ENCODE assay signal across 24 cellular contexts in genomic region chr6:4296552-4296951, GRCh38.
A peak's percentile ranks its signal among the peaks of the same experiment; 100 is the strongest.
DNase-seq lines count a peak whose midpoint lies in the region; ATAC-seq and TF ChIP-seq lines count a peak whose summit lies in the region.
"Had no signal": no experiment of that assay in that cellular context is flagged by ENCODE, and none has a peak within 500 bp of the region (broad histone marks: within the 10 kb centered on the region; RNA-seq: fewer than 3 reads in every experiment).

No MANE protein-coding gene starts in this region.

- no peak for TF ChIP-seq CTCF in coronary artery (IDR thresholded peaks at IDR 0.05)
- TF ChIP-seq CTCF in endodermal cell (conservative IDR thresholded peaks at IDR 0.05) = no peak
- TF ChIP-seq CTCF in osteocyte (IDR thresholded peaks at IDR 0.05) = no peak

- H3K36me3 ChIP-seq in endodermal cell (ENCODE audit: control insufficient read depth, insufficient read depth, low read length) = no peaks in the 10 kb centered on the region
- H3K36me3 ChIP-seq: BLaER1 treated with 17β-estradiol and CSF1 and Interleukin-3, amounts not matched to agents 10 nM and 100 nM had no signal

- peaks cover 6% of the 10 kb centered on the region for H3K9me3 ChIP-seq in endodermal cell (ENCODE audit: control insufficient read depth, low read length)
- H3K9me3 ChIP-seq in right cardiac atrium (ENCODE audit: control insufficient read depth, low read length) = no peaks in the 10 kb centered on the region
- H3K9me3 ChIP-seq: Caco-2 had no signal

- intact Hi-C loops in activated T-helper 1 cell treated with anti-CD3 and anti-CD28 coated beads, Interleukin-12 subunit alpha, Interleukin-12 subunit beta, Interleukin-2, Interleukin-4 antibody, amounts not matched to agents 30 ng/mL and 10 ng/mL and 1 ng/mL, durations not matched to agents 14 hours and 24 hours and 36 hours (cut with micrococcal nuclease) = no loop called here
- intact Hi-C loops in right cardiac atrium (cut with DNase I) = no loop called here

- H3K9ac ChIP-seq in endodermal cell (ENCODE audit: extremely low read depth, low read length, poor library complexity, severe bottlenecking) = no peak overlapping the region
- H3K9ac ChIP-seq: BLaER1 treated with 17β-estradiol and CSF1 and Interleukin-3, amounts not matched to agents 10 nM and 100 nM had no signal

- H3K27me3 Mint-ChIP-seq in endodermal cell (ENCODE audit: insufficient read depth) (peaks cover 4% of the 10 kb centered on the region), osteocyte (ENCODE audit: unreplicated experiment) (no peaks in the 10 kb centered on the region)
- no peaks in the 10 kb centered on the region for H3K27me3 Mint-ChIP-seq in activated T-helper 1 cell treated with anti-CD3 and anti-CD28 coated beads, Interleukin-12 subunit alpha, Interleukin-12 subunit beta, Interleukin-2, Interleukin-4 antibody, amounts not matched to agents 30 ng/mL and 10 ng/mL and 1 ng/mL, durations not matched to agents 14 hours and 24 hours and 36 hours (ENCODE audit: insufficient read depth)

- 91 to 97% methylated on average over 3 of the region's 3 CpGs for WGBS in endodermal cell (ENCODE audit: insufficient coverage in 1 of 2, insufficient read length in 1 of 2), 2 experiments
- 82% methylated on average over 3 of the region's 3 CpGs for WGBS in right cardiac atrium

- H3K9me3 Mint-ChIP-seq in endodermal cell (peaks cover 2% of the 10 kb centered on the region), osteocyte (ENCODE audit: unreplicated experiment) (peaks cover 12% of the 10 kb centered on the region)
- no peaks in the 10 kb centered on the region for H3K9me3 Mint-ChIP-seq in activated T-helper 1 cell treated with anti-CD3 and anti-CD28 coated beads, Interleukin-12 subunit alpha, Interleukin-12 subunit beta, Interleukin-2, Interleukin-4 antibody, amounts not matched to agents 30 ng/mL and 10 ng/mL and 1 ng/mL, durations not matched to agents 14 hours and 24 hours and 36 hours
- H3K9me3 Mint-ChIP-seq: CD4-positive, alpha-beta T cell; CD8-positive, alpha-beta T cell had no signal

- ATAC-seq in HG02884 (IDR thresholded peaks at IDR 0.05; ENCODE audit: unreplicated experiment) = no peak
- no peak for ATAC-seq in right cardiac atrium
- ATAC-seq: A549; CD8-positive, alpha-beta T cell; GM12878 had no signal

- H3K4me3 ChIP-seq in coronary artery = no peak overlapping the region
- H3K4me3 ChIP-seq in endodermal cell (ENCODE audit: low read length) = no peak overlapping the region
- no peak overlapping the region for H3K4me3 ChIP-seq in right cardiac atrium (ENCODE audit: low read length)
- H3K4me3 ChIP-seq: A549; BLaER1 treated with 17β-estradiol and CSF1 and Interleukin-3, amounts not matched to agents 10 nM and 100 nM; GM12878 had no signal

- no peak overlapping the region for H3K4me3 Mint-ChIP-seq in endodermal cell
- no peak overlapping the region for H3K4me3 Mint-ChIP-seq in osteocyte (ENCODE audit: unreplicated experiment)
- H3K4me3 Mint-ChIP-seq in activated T-helper 1 cell treated with anti-CD3 and anti-CD28 coated beads, Interleukin-12 subunit alpha, Interleukin-12 subunit beta, Interleukin-2, Interleukin-4 antibody, amounts not matched to agents 30 ng/mL and 10 ng/mL and 1 ng/mL, durations not matched to agents 14 hours and 24 hours and 36 hours = no peak overlapping the region
- H3K4me3 Mint-ChIP-seq: B cell; CD4-positive, alpha-beta T cell; CD8-positive, alpha-beta T cell had no signal

- H3K4me1 Mint-ChIP-seq in endodermal cell (peaks cover 7% of the 10 kb centered on the region), osteocyte (ENCODE audit: unreplicated experiment) (peaks cover 5% of the 10 kb centered on the region)
- H3K4me1 Mint-ChIP-seq in activated T-helper 1 cell treated with anti-CD3 and anti-CD28 coated beads, Interleukin-12 subunit alpha, Interleukin-12 subunit beta, Interleukin-2, Interleukin-4 antibody, amounts not matched to agents 30 ng/mL and 10 ng/mL and 1 ng/mL, durations not matched to agents 14 hours and 24 hours and 36 hours (ENCODE audit: low read depth) = no peaks in the 10 kb centered on the region
- H3K4me1 Mint-ChIP-seq: B cell had no signal

- H3K27ac ChIP-seq in coronary artery (no peak overlapping the region), endodermal cell (ENCODE audit: low read depth, low read length) (no peak overlapping the region), right cardiac atrium (ENCODE audit: low read length) (no peak overlapping the region)
- H3K27ac ChIP-seq: A549; BLaER1 treated with 17β-estradiol and CSF1 and Interleukin-3, amounts not matched to agents 10 nM and 100 nM; C4-2B had no signal

- H3K27me3 ChIP-seq in endodermal cell (ENCODE audit: control insufficient read depth, insufficient read depth, low read length, poor library complexity, severe bottlenecking) (no peaks in the 10 kb centered on the region), right cardiac atrium (ENCODE audit: control insufficient read depth, insufficient read depth) (no peaks in the 10 kb centered on the region)
- H3K27me3 ChIP-seq: BLaER1 treated with 17β-estradiol and CSF1 and Interleukin-3, amounts not matched to agents 10 nM and 100 nM had no signal

- peaks cover 5% of the 10 kb centered on the region for H3K4me1 ChIP-seq in endodermal cell (ENCODE audit: control insufficient read depth, insufficient read depth, low read length)
- H3K4me1 ChIP-seq in right cardiac atrium (ENCODE audit: control insufficient read depth, insufficient read depth, low read length) = no peaks in the 10 kb centered on the region
- H3K4me1 ChIP-seq: Caco-2 had no signal

- H3K36me3 Mint-ChIP-seq in endodermal cell (ENCODE audit: low read depth) = no peaks in the 10 kb centered on the region
- no peaks in the 10 kb centered on the region for H3K36me3 Mint-ChIP-seq in osteocyte (ENCODE audit: unreplicated experiment)
- H3K36me3 Mint-ChIP-seq in activated T-helper 1 cell treated with anti-CD3 and anti-CD28 coated beads, Interleukin-12 subunit alpha, Interleukin-12 subunit beta, Interleukin-2, Interleukin-4 antibody, amounts not matched to agents 30 ng/mL and 10 ng/mL and 1 ng/mL, durations not matched to agents 14 hours and 24 hours and 36 hours (ENCODE audit: low read depth) = no peaks in the 10 kb centered on the region
- H3K36me3 Mint-ChIP-seq: CD8-positive, alpha-beta T cell had no signal

- H3K27ac Mint-ChIP-seq in endodermal cell (no peak overlapping the region), osteocyte (ENCODE audit: unreplicated experiment) (no peak overlapping the region)
- H3K27ac Mint-ChIP-seq in activated T-helper 1 cell treated with anti-CD3 and anti-CD28 coated beads, Interleukin-12 subunit alpha, Interleukin-12 subunit beta, Interleukin-2, Interleukin-4 antibody, amounts not matched to agents 30 ng/mL and 10 ng/mL and 1 ng/mL, durations not matched to agents 14 hours and 24 hours and 36 hours = no peak overlapping the region
- H3K27ac Mint-ChIP-seq: B cell; CD4-positive, alpha-beta T cell; CD8-positive, alpha-beta T cell had no signal

- peak; percentile 22 for DNase-seq in coronary artery (ENCODE audit: low spot score)
- peak; percentile 2 for DNase-seq in endodermal cell
- peak; percentile 13 for DNase-seq in osteocyte (ENCODE audit: extremely low spot score, unreplicated experiment)
- no peak for DNase-seq in LoVo (ENCODE audit: low spot score)
- no peak for DNase-seq in activated T-helper 1 cell treated with anti-CD3 and anti-CD28 coated beads, Interleukin-12 subunit alpha, Interleukin-12 subunit beta, Interleukin-2, Interleukin-4 antibody, amounts not matched to agents 30 ng/mL and 10 ng/mL and 1 ng/mL, durations not matched to agents 14 hours and 24 hours and 36 hours (ENCODE audit: low spot score)
- no peak for DNase-seq in right cardiac atrium
- DNase-seq: AML-193; Caco-2; Calu3; CD4-positive, alpha-beta T cell; CD8-positive, alpha-beta T cell; DMS 273 treated with DMSO at 0.1 percent for 48 hours; DMS153; DMS53; DMS79; DND-41; EL; GDM1 had no signal

Comparison
In these comparisons a context has a peak if more than half of its experiments do, and no peak if none do; other contexts are left out.
1. DNase-seq: peak in coronary artery (single experiment), endodermal cell (single experiment) and osteocyte (single experiment); none in LoVo (single experiment), activated T-helper 1 cell treated with anti-CD3 and anti-CD28 coated beads, Interleukin-12 subunit alpha, Interleukin-12 subunit beta, Interleukin-2, Interleukin-4 antibody, amounts not matched to agents 30 ng/mL and 10 ng/mL and 1 ng/mL, durations not matched to agents 14 hours and 24 hours and 36 hours (single experiment) and right cardiac atrium (0 of 3).